7 cellular contexts compared by ENCODE assay signal in genomic region chr17:7841309-7841621, GRCh38. TPM values are rescaled to one million over a fixed set of nuclear protein-coding genes. Genes with fewer than 3 reads are reported as not detected.
A peak's percentile ranks its signal among the peaks of the same experiment; 100 is the strongest.
DNase-seq lines count a peak whose midpoint lies in the region; ATAC-seq and TF ChIP-seq lines count a peak whose summit lies in the region.

No MANE protein-coding gene starts in this region.

- no peaks in the 10 kb centered on the region for H3K9me2 ChIP-seq in GM23248 (ENCODE audit: insufficient read depth)

- TF ChIP-seq CTCF in colonic mucosa (IDR thresholded peaks at IDR 0.05) (no peak), nephron (IDR thresholded peaks at IDR 0.05; ENCODE audit: unreplicated experiment in 3 of 3) (no peak)

- no peaks in the 10 kb centered on the region for H3K9me3 Mint-ChIP-seq in nephron

- H3K4me3 ChIP-seq in GM23248, result peak overlapping the region; percentile 79
- peak overlapping the region; percentile 76 for H3K4me3 ChIP-seq in colonic mucosa

- H3F3A ChIP-seq in GM23248 (ENCODE audit: insufficient read depth), result peaks cover 28% of the 10 kb centered on the region

- H3K4me1 Mint-ChIP-seq in nephron, result peaks cover 50% of the 10 kb centered on the region

- no peak for DNase-seq in GM23248
- DNase-seq in NCI-H526 treated with DMSO at 0.1 percent for 48 hours (lab: John Stamatoyannopoulos, UW), result peak; percentile 29
- DNase-seq in colonic mucosa, result no peak
- no peak for DNase-seq in cortex of kidney (lab: John Stamatoyannopoulos, UW)
- no peak for DNase-seq in GDM1 (lab: John Stamatoyannopoulos, UW)

- H3K9ac ChIP-seq in GM23248 (peak overlapping the region; percentile 97), colonic mucosa (ENCODE audit: low read depth in 2 of 2, low read length in 2 of 2) (peak overlapping the region; percentile 60 to 97)

- H3K27ac ChIP-seq in GM23248 (peak overlapping the region; percentile 99), colonic mucosa (peak overlapping the region; percentile 93)

- H3K36me3 ChIP-seq in GM23248 (ENCODE audit: low read depth), result no peaks in the 10 kb centered on the region
- peaks cover 3% of the 10 kb centered on the region for H3K36me3 ChIP-seq in colonic mucosa

- no peaks in the 10 kb centered on the region for H4K20me1 ChIP-seq in GM23248 (ENCODE audit: insufficient read depth)

- H3K27ac Mint-ChIP-seq in nephron, result peak overlapping the region; percentile 91 to 96 (median 95)

- H3K27me3 ChIP-seq in GM23248 (replicated peaks; ENCODE audit: insufficient read depth) (no peaks in the 10 kb centered on the region), colonic mucosa (no peaks in the 10 kb centered on the region)

- H3K27me3 Mint-ChIP-seq in nephron (ENCODE audit: low read depth), result no peaks in the 10 kb centered on the region

- H3K4me3 Mint-ChIP-seq in nephron, result peak overlapping the region; percentile 94 to 97 (median 96)

- WGBS in GM23248 (ENCODE audit: low coverage in 1 of 2, low lambda C conversion rate in 2 of 2, missing lambda C conversion rate in 2 of 2), 2 experiments, result 1 to 6% methylated on average over 12 to 14 of the region's 14 CpGs

- H3K4me1 ChIP-seq in GM23248 (ENCODE audit: insufficient read depth) (peaks cover 20% of the 10 kb centered on the region), colonic mucosa (peaks cover 44% of the 10 kb centered on the region)

- intact Hi-C loops in colonic mucosa (cut with DNase I), result no loop called here

- peaks cover 45% of the 10 kb centered on the region for H3K79me2 ChIP-seq in GM23248 (ENCODE audit: insufficient read depth)

- H3K9me3 ChIP-seq in GM23248 (ENCODE audit: low read depth), result no peaks in the 10 kb centered on the region
- H3K9me3 ChIP-seq in colonic mucosa, result no peaks in the 10 kb centered on the region

- in situ Hi-C loops in GM23248 (cut with MboI), result no loop called here

- peaks cover 10% of the 10 kb centered on the region for H3K36me3 Mint-ChIP-seq in nephron (ENCODE audit: low read depth)

- H2AFZ ChIP-seq in GM23248, result no peak overlapping the region

- H3K4me2 ChIP-seq in GM23248 (ENCODE audit: unreplicated experiment), result peak overlapping the region; percentile 79

- ATAC-seq in GM18498 (IDR thresholded peaks at IDR 0.05; ENCODE audit: unreplicated experiment), result no peak

RNA-seq across cellular contexts. Expression of gene KDM6B, which starts 7.2 kb away (rescaled TPM):
- 0.76 and 1.3 TPM in 2 replicates for total RNA-seq in GM23248 (2014; rRNA removed; shearing (Covaris generic))
- polyA plus RNA-seq in GM23248 (2016; fragmentation: Nextera tagmentation; extraction: Ambion mirVana), result 1.6 and 2.3 TPM in 2 replicates
- total RNA-seq in colonic mucosa, result 10 to 100 TPM; 32.7 to 42.6 TPM

RNA-seq across cellular contexts. Expression of gene TMEM88, which starts 13.6 kb away (rescaled TPM):
- total RNA-seq in GM23248 (2014; rRNA removed; shearing (Covaris generic)), result not detected in 2 replicates
- polyA plus RNA-seq in GM23248 (2016; fragmentation: Nextera tagmentation; extraction: Ambion mirVana), result 0.23 TPM in 1 of 2 replicates, not detected in the other
- total RNA-seq in colonic mucosa, result 1 to 10 TPM; 2.5 to 2.7 TPM

RNA-seq across cellular contexts. Expression of gene NAA38, which starts 16.1 kb away (rescaled TPM):
- total RNA-seq in GM23248 (2014; rRNA removed; shearing (Covaris generic)), result 70.4 and 71.5 TPM in 2 replicates
- polyA plus RNA-seq in GM23248 (2016; fragmentation: Nextera tagmentation; extraction: Ambion mirVana), result 185 and 196 TPM in 2 replicates
- total RNA-seq in colonic mucosa, result 100 to 1,000 TPM in 1 of 2 donors, 10 to 100 TPM in 1; 59.5 to 133 TPM

RNA-seq across cellular contexts. Expression of gene CYB5D1, which starts 16.5 kb away (rescaled TPM):
- total RNA-seq in GM23248 (2014; rRNA removed; shearing (Covaris generic)), result 11.0 and 20.6 TPM in 2 replicates
- polyA plus RNA-seq in GM23248 (2016; fragmentation: Nextera tagmentation; extraction: Ambion mirVana), result 8.6 and 9.9 TPM in 2 replicates
- 10 to 100 TPM in 1 of 2 donors, 1 to 10 TPM in 1; 9.4 to 18.2 TPM for total RNA-seq in colonic mucosa

RNA-seq across cellular contexts. Expression of gene CHD3, which starts 47.3 kb away (rescaled TPM):
- 56.5 and 73.6 TPM in 2 replicates for total RNA-seq in GM23248 (2014; rRNA removed; shearing (Covaris generic))
- 14.0 and 16.0 TPM in 2 replicates for polyA plus RNA-seq in GM23248 (2016; fragmentation: Nextera tagmentation; extraction: Ambion mirVana)
- total RNA-seq in colonic mucosa, result 100 to 1,000 TPM in 1 of 2 donors, 10 to 100 TPM in 1; 56.3 to 108 TPM

Comparison
In these comparisons a context has a peak if more than half of its experiments do, and no peak if none do; other contexts are left out.
1. RNA of gene KDM6B, which starts 7.2 kb away (total RNA-seq): 32.7 to 42.6 TPM in colonic mucosa; 0.76 to 1.3 TPM in GM23248; every median in the first group is over 10 times any median in the second.